ENCODE assay signal across 8 cellular contexts in the genomic region with DNA sequence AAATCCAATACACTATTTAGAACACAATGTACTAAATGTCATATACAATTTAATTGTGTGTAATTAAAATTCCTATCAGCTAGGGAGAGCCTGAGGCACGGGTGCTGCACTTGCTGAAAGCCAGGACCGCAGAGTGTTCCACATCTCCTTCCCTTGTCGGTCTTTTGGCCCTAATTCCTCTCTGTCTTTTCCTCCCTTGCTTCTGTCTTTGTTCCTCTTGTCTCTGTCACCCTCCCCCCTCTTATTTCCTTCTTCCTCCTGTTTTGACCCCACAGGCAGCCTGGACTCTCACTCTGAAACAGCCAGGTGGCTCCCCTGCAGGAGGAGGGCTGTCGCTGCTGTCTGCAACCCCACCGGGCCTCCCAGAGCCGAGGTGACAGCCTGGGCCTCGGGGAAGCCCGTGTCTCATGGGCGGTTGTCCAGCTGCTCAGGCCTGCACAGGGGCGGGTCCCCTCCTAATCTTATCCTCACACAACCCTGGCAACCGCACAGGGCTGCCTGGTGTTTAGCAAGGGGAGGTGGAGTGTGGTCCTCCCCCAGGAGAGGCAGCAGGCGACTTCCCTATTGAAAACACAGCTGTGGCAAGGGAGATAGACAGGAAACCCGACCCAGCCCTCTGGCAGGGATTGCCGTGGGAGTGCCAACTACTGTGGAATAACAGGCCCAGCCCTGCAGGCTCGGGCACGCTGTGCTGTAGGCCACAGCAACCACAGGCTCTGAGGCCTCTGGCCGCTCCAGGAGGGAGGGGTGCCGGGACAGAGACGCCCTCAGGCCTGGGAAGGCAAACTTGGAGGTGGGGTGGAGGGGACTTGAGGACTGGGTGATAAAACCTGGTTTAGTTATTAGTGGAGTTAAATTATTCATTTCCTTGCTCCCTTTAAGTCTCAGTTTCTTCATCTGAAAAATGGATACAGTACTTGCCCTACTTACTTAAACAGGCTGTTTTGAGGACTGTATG.
DNase-seq lines count a peak whose midpoint lies in the region; FAIRE-seq and TF ChIP-seq lines count a peak whose summit lies in the region.

No MANE protein-coding gene starts in this region.

- peaks cover 60% of the 10 kb centered on the region for H3K4me1 Mint-ChIP-seq in activated naive CD4-positive, alpha-beta T cell treated with anti-CD3 and anti-CD28 coated beads, Interleukin-2, amount 10 ng/mL, durations not matched to agents 7 days and 5 days

- peaks cover 39% of the 10 kb centered on the region for H3K4me1 ChIP-seq in skeletal muscle satellite cell (ENCODE audit: control insufficient read depth, insufficient read depth, low read length)

- FAIRE-seq in bronchial epithelial cell (lab: Jason Lieb, UNC) = peak; percentile 88

- no peaks in the 10 kb centered on the region for H3K9me3 Mint-ChIP-seq in activated naive CD4-positive, alpha-beta T cell treated with anti-CD3 and anti-CD28 coated beads, Interleukin-2, amount 10 ng/mL, durations not matched to agents 7 days and 5 days

- DNase-seq in activated naive CD4-positive, alpha-beta T cell treated with anti-CD3 and anti-CD28 coated beads, Interleukin-2, amount 10 ng/mL, durations not matched to agents 7 days and 5 days = peak; percentile 38
- no peak for DNase-seq in activated naive CD4-positive, alpha-beta T cell (lab: John Stamatoyannopoulos, UW)
- DNase-seq in GOT3 (lab: John Stamatoyannopoulos, UW) (peak; percentile 36), KBM-7 (peak; percentile 99), OCI-M2 (lab: John Stamatoyannopoulos, UW; ENCODE audit: unreplicated experiment) (peak; percentile 61), bronchial epithelial cell (ENCODE audit: low read depth) (peak; percentile 96), iris pigment epithelial cell (ENCODE audit: low read depth) (peak; percentile 70)

- H3K27ac Mint-ChIP-seq in activated naive CD4-positive, alpha-beta T cell treated with anti-CD3 and anti-CD28 coated beads, Interleukin-2, amount 10 ng/mL, durations not matched to agents 7 days and 5 days = no peak overlapping the region

- H3K27me3 ChIP-seq in bronchial epithelial cell (ENCODE audit: control insufficient read depth, insufficient read depth, low read length) (no peaks in the 10 kb centered on the region), skeletal muscle satellite cell (ENCODE audit: control insufficient read depth, insufficient read depth, low read length) (no peaks in the 10 kb centered on the region)

- H3K36me3 Mint-ChIP-seq in activated naive CD4-positive, alpha-beta T cell treated with anti-CD3 and anti-CD28 coated beads, Interleukin-2, amount 10 ng/mL, durations not matched to agents 7 days and 5 days = peaks cover 3% of the 10 kb centered on the region

- H3K36me3 ChIP-seq in bronchial epithelial cell (ENCODE audit: control insufficient read depth, insufficient read depth, low read length) (no peaks in the 10 kb centered on the region), skeletal muscle satellite cell (ENCODE audit: insufficient read depth, low read length) (no peaks in the 10 kb centered on the region)

- no peaks in the 10 kb centered on the region for H3K9me3 ChIP-seq in skeletal muscle satellite cell (replicated peaks; ENCODE audit: low read length)

- H3K4me3 ChIP-seq in bronchial epithelial cell (ENCODE audit: low read depth, low read length) (no peak overlapping the region), skeletal muscle satellite cell (ENCODE audit: low read length) (peak overlapping the region; percentile 5)

- peak; percentile 3 for TF ChIP-seq CTCF in bronchial epithelial cell (IDR thresholded peaks at IDR 0.05; ENCODE audit: insufficient read depth, low read length, severe bottlenecking)

- no peak overlapping the region for H3K4me3 Mint-ChIP-seq in activated naive CD4-positive, alpha-beta T cell treated with anti-CD3 and anti-CD28 coated beads, Interleukin-2, amount 10 ng/mL, durations not matched to agents 7 days and 5 days

- in situ Hi-C loops in KBM-7 (cut with MboI; ENCODE audit: low pct_unique_long_range_greater_than_20kb, low sequenced_read_pairs) = loop anchor here (25.0 kb wide), 1 partner anchor 359 kb away; no protein-coding TSS in a partner anchor

- H3K4me2 ChIP-seq in skeletal muscle satellite cell (ENCODE audit: low read length) = peak overlapping the region; percentile 67

- H3K9ac ChIP-seq in skeletal muscle satellite cell (ENCODE audit: low read depth, low read length) = peak overlapping the region; percentile 72

- CTCF ChIA-PET in activated naive CD4-positive, alpha-beta T cell treated with anti-CD3 and anti-CD28 coated beads, Interleukin-2, amount 10 ng/mL, durations not matched to agents 7 days and 5 days (lab: Charles Lee) = interaction anchor here (1.2 to 4.7 kb wide), 2 partner anchors 10 to 87 kb away, joined by 3 to 22 read pairs; no protein-coding TSS in a partner anchor

- peaks cover 7% of the 10 kb centered on the region for H3K27me3 Mint-ChIP-seq in activated naive CD4-positive, alpha-beta T cell treated with anti-CD3 and anti-CD28 coated beads, Interleukin-2, amount 10 ng/mL, durations not matched to agents 7 days and 5 days

Comparison
In these comparisons a context has a peak if more than half of its experiments do, and no peak if none do; other contexts are left out.
1. DNase-seq: peak in activated naive CD4-positive, alpha-beta T cell treated with anti-CD3 and anti-CD28 coated beads, Interleukin-2, amount 10 ng/mL, durations not matched to agents 7 days and 5 days (single experiment), GOT3 (single experiment), KBM-7 (single experiment), OCI-M2 (single experiment), bronchial epithelial cell (single experiment) and iris pigment epithelial cell (single experiment); none in activated naive CD4-positive, alpha-beta T cell (0 of 4).